ENCODE assay signal across 24 cellular contexts in the genomic region with DNA sequence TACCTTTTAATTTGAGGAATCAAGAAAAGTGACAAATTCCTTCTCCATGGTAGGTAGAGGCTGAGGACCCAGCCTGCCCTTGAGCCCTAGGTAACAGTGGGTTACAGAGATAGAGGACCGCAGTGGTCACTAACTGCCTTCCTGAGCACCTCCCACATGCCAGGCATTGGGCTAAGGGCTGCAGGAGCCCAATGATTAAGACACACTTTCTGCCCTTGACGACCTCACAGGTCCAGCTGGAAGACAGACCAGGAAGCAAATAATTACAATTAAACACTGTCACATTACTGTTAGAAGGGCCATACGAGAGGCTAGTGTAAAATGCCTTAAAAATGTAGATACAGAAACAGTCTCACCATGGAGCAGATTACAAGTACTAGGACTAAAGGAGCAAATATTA.
"Had no signal": no experiment of that assay in that cellular context is flagged by ENCODE, and none has a peak within 500 bp of the region (broad histone marks: within the 10 kb centered on the region; RNA-seq: fewer than 3 reads in every experiment).

No MANE protein-coding gene starts in this region.

- DNase-seq: activated B cell treated with CpG ODN at 0.5 μM for 24 hours; activated CD4-positive, alpha-beta memory T cell treated with anti-CD3 and anti-CD28 coated beads, Interleukin-2, amount 10 ng/mL, durations not matched to agents 7 days and 5 days; activated CD4-positive, alpha-beta T cell treated with anti-CD3 and anti-CD28 coated beads, Interleukin-2, amount 50 U/mL, for 1 hour; activated gamma-delta T cell treated with Interleukin-2 at 50 U/mL for 16 hours; activated naive CD4-positive, alpha-beta T cell treated with anti-CD3 and anti-CD28 coated beads, Interleukin-2, amount 10 ng/mL, durations not matched to agents 7 days and 5 days; activated naive CD8-positive, alpha-beta T cell treated with anti-CD3 and anti-CD28 coated beads for 36 hours; activated T-cell treated with anti-CD3 and anti-CD28 coated beads, Interleukin-2, amount 50 U/mL, for 72 hours; caudate nucleus; KG1; NCI-H1092; NCI-H1436; NCI-H187 treated with DMSO at 0.1 percent for 48 hours; NCI-H2081 treated with DMSO at 0.1 percent for 48 hours; NCI-H2171; NCI-H2227 treated with DMSO at 0.1 percent for 48 hours; NCI-H446 treated with DMSO at 0.1 percent for 48 hours; NCI-H526; NCI-H774; Peyer's patch; Right ventricle myocardium superior; T-helper 17 cell; T-helper 9 cell had no signal

- H3K4me1 Mint-ChIP-seq: activated B cell treated with CpG ODN at 0.5 μM for 24 hours; activated naive CD4-positive, alpha-beta T cell treated with anti-CD3 and anti-CD28 coated beads, Interleukin-2, amount 10 ng/mL, durations not matched to agents 7 days and 5 days; activated naive CD8-positive, alpha-beta T cell treated with anti-CD3 and anti-CD28 coated beads for 36 hours; IgD-negative memory B cell; T-helper 17 cell had no signal

- H3K36me3 Mint-ChIP-seq: activated naive CD4-positive, alpha-beta T cell treated with anti-CD3 and anti-CD28 coated beads, Interleukin-2, amount 10 ng/mL, durations not matched to agents 7 days and 5 days; activated naive CD8-positive, alpha-beta T cell treated with anti-CD3 and anti-CD28 coated beads for 36 hours had no signal

- H3K27ac Mint-ChIP-seq: activated B cell treated with CpG ODN at 0.5 μM for 24 hours; activated CD4-positive, alpha-beta memory T cell treated with anti-CD3 and anti-CD28 coated beads, Interleukin-2, amount 10 ng/mL, durations not matched to agents 7 days and 5 days; activated naive CD4-positive, alpha-beta T cell treated with anti-CD3 and anti-CD28 coated beads, Interleukin-2, amount 10 ng/mL, durations not matched to agents 7 days and 5 days; activated naive CD8-positive, alpha-beta T cell treated with anti-CD3 and anti-CD28 coated beads for 36 hours; activated T-cell treated with anti-CD3 and anti-CD28 coated beads, Interleukin-2, amount 50 U/mL, for 72 hours; activated T-helper 2 cell treated with anti-CD3 and anti-CD28 coated beads, Interferon-gamma antibody, Interleukin-2, Interleukin-4, amounts not matched to agents 10 μg/mL and 5 μg/mL and 100 μg/mL, durations not matched to agents 14 hours and 24 hours and 36 hours; IgD-negative memory B cell; T-helper 17 cell had no signal

- H3K9me3 Mint-ChIP-seq: activated CD4-positive, alpha-beta memory T cell treated with anti-CD3 and anti-CD28 coated beads, Interleukin-2, amount 10 ng/mL, durations not matched to agents 7 days and 5 days; activated naive CD4-positive, alpha-beta T cell treated with anti-CD3 and anti-CD28 coated beads, Interleukin-2, amount 10 ng/mL, durations not matched to agents 7 days and 5 days; activated naive CD8-positive, alpha-beta T cell treated with anti-CD3 and anti-CD28 coated beads for 36 hours; activated T-cell treated with anti-CD3 and anti-CD28 coated beads, Interleukin-2, amount 50 U/mL, for 72 hours; activated T-helper 2 cell treated with anti-CD3 and anti-CD28 coated beads, Interferon-gamma antibody, Interleukin-2, Interleukin-4, amounts not matched to agents 10 μg/mL and 5 μg/mL and 100 μg/mL, durations not matched to agents 14 hours and 24 hours and 36 hours had no signal

- H3K4me3 Mint-ChIP-seq: activated B cell treated with CpG ODN at 0.5 μM for 24 hours; activated CD4-positive, alpha-beta memory T cell treated with anti-CD3 and anti-CD28 coated beads, Interleukin-2, amount 10 ng/mL, durations not matched to agents 7 days and 5 days; activated naive CD4-positive, alpha-beta T cell treated with anti-CD3 and anti-CD28 coated beads, Interleukin-2, amount 10 ng/mL, durations not matched to agents 7 days and 5 days; activated naive CD8-positive, alpha-beta T cell treated with anti-CD3 and anti-CD28 coated beads for 36 hours; activated T-cell treated with anti-CD3 and anti-CD28 coated beads, Interleukin-2, amount 50 U/mL, for 72 hours; IgD-negative memory B cell; T-helper 17 cell had no signal
